In genomic region chr3:59456852-59457485, GRCh38 we compare ENCODE assay signal across 13 cellular contexts.
A peak's percentile ranks its signal among the peaks of the same experiment; 100 is the strongest.
DNase-seq lines count a peak whose midpoint lies in the region; ATAC-seq, FAIRE-seq and TF ChIP-seq lines count a peak whose summit lies in the region.
"Had no signal": no experiment of that assay in that cellular context is flagged by ENCODE, and none has a peak within 500 bp of the region (broad histone marks: within the 10 kb centered on the region; RNA-seq: fewer than 3 reads in every experiment).

No MANE protein-coding gene starts in this region.

- H3K79me2 ChIP-seq in GM12878 (ENCODE audit: control insufficient read depth, insufficient read depth, low read length), result no peaks in the 10 kb centered on the region

- TF ChIP-seq CTCF in GM12878 (IDR thresholded peaks at IDR 0.05 in 2 of 3, conservative IDR thresholded peaks at IDR 0.05 in 1 of 3; ENCODE audit: control insufficient read depth in 2 of 3, extremely low read depth in 1 of 3, insufficient read depth in 1 of 3, low read depth in 3 of 3, low read length in 3 of 3), result no peak

- FAIRE-seq in GM12878 (lab: Jason Lieb, UNC), result peak; percentile 92

- BruUV-seq in GM12878 (replicated peaks; lab: Mats Ljungman, UMichigan), result no TSS peak

- H3K4me2 ChIP-seq in GM12878 (ENCODE audit: control insufficient read depth, insufficient read depth), result peak overlapping the region; percentile 12

- peak; percentile 33; the same call in 1 of the 2 replicates for TF ChIP-seq RAD21 in GM12878 (IDR thresholded peaks at IDR 0.05; ENCODE audit: insufficient read depth, low read depth, low read length)

- CTCF ChIA-PET in GM12878 (lab: Yijun Ruan, JAX), result interaction anchor here (0.7 to 2.2 kb wide), 10 partner anchors 11 to 213 kb away, joined by 3 to 8 read pairs (median 6); no protein-coding TSS in a partner anchor

- H3K4me3 ChIP-seq in GM12878, result no peak overlapping the region
- H3K4me3 ChIP-seq: skin epidermis, testis had no signal

- in situ Hi-C loops in GM12878 (cut with MboI), result no loop called here

- H3K27ac ChIP-seq in GM12878 (ENCODE audit: control insufficient read depth, insufficient read depth), result peak overlapping the region; percentile 71
- H3K27ac ChIP-seq: skin epidermis, testis had no signal

- SMC1A ChIA-PET in GM12878 (lab: Charles Lee; ENCODE audit: uncharacterized antibody, unreplicated experiment), result interaction anchor here (0.8 to 3.0 kb wide), 29 partner anchors 9 to 222 kb away, joined by 3 to 31 read pairs (median 4); no protein-coding TSS in a partner anchor

- TF ChIP-seq POLR2A in GM12878 (IDR thresholded peaks at IDR 0.05; ENCODE audit: low read depth, low read length), result no peak

- H3K4me1 ChIP-seq in GM12878 (ENCODE audit: control insufficient read depth, insufficient read depth, low read length), result peaks cover 23% of the 10 kb centered on the region
- H3K4me1 ChIP-seq: testis had no signal

- TF ChIP-seq EP300 in GM12878 (IDR thresholded peaks at IDR 0.05; ENCODE audit: borderline replicate concordance in 1 of 2, control insufficient read depth in 1 of 2, low read depth in 2 of 2, low read length in 2 of 2), result peak; percentile 70 to 88; a peak in 3 of 4 replicates

- no peaks in the 10 kb centered on the region for H4K20me1 ChIP-seq in GM12878 (ENCODE audit: control insufficient read depth, insufficient read depth)

- RAD21 ChIA-PET in GM12878 (lab: Charles Lee; ENCODE audit: unreplicated experiment), result interaction anchor here (0.8 to 4.7 kb wide), 22 partner anchors 11 to 221 kb away, joined by 3 to 41 read pairs (median 6); no protein-coding TSS in a partner anchor

- intact Hi-C loops in GM12878 (cut with micrococcal nuclease; ENCODE audit: unreplicated experiment), result loop anchor here (1.0 kb wide), 1 partner anchor 23 kb away; no protein-coding TSS in a partner anchor

- WGBS in GM12878 (ENCODE audit: insufficient coverage, insufficient replicate concordance, low lambda C conversion rate, missing lambda C conversion rate), result 21% methylated on average over 7 of the region's 7 CpGs

- no peaks in the 10 kb centered on the region for H3K27me3 ChIP-seq in GM12878 (replicated peaks in 1 of 2; ENCODE audit: control insufficient read depth in 2 of 2, insufficient read depth in 2 of 2, low read length in 1 of 2)
- H3K27me3 ChIP-seq: testis had no signal

- H3K36me3 ChIP-seq in GM12878 (ENCODE audit: control insufficient read depth in 2 of 2, insufficient read depth in 2 of 2, low read length in 1 of 2), result no peaks in the 10 kb centered on the region

- peaks cover 5% of the 10 kb centered on the region; the same call in 2 of the 3 replicates for H3K9me3 ChIP-seq in GM12878 (replicated peaks; ENCODE audit: control insufficient read depth, insufficient read depth, low read length)
- H3K9me3 ChIP-seq: testis had no signal

- DNase-seq in NCI-H748 (lab: John Stamatoyannopoulos, UW; ENCODE audit: unreplicated experiment) (peak; percentile 12), NCI-H748 treated with DMSO at 0.1 percent for 48 hours (lab: John Stamatoyannopoulos, UW) (no peak), GM12878 (ENCODE audit: low read depth, low spot score) (peak; percentile 67), SHP77 (lab: John Stamatoyannopoulos, UW) (no peak), NCI-H2029 (lab: John Stamatoyannopoulos, UW) (no peak)
- DNase-seq: anterior cingulate cortex, IMR-90, NCI-H510A treated with DMSO at 0.1 percent for 48 hours, testis had no signal

- POLR2A ChIA-PET in GM12878 (lab: Charles Lee), result interaction anchor here (0.8 to 1.6 kb wide), 9 partner anchors 9 to 111 kb away, joined by 3 to 7 read pairs (median 4); no protein-coding TSS in a partner anchor

- H3K9ac ChIP-seq in GM12878 (ENCODE audit: control insufficient read depth, insufficient read depth, low read length), result peak overlapping the region; percentile 46

- peak overlapping the region; percentile 57 for H2AFZ ChIP-seq in GM12878 (ENCODE audit: control insufficient read depth, low read depth, low read length)

- ATAC-seq in GM21360 (IDR thresholded peaks at IDR 0.05; ENCODE audit: unreplicated experiment) (peak; percentile 97), HG03066 (IDR thresholded peaks at IDR 0.05; ENCODE audit: low read depth, unreplicated experiment) (peak; percentile 91), GM12878 (peak; percentile 93), SK-N-SH treated with all-trans-retinoic acid at 6 μM for 48 hours (no peak)

TF ChIP-seq in GM12878, 131 proteins besides CTCF, POLR2A, EP300 and RAD21 (continues in another document):
- TF ChIP-seq RCOR1 (conservative IDR thresholded peaks at IDR 0.05; ENCODE audit: low read depth, low read length) (no peak), JUND (IDR thresholded peaks at IDR 0.05; ENCODE audit: low read depth, low read length) (peak; percentile 74), ZZZ3 (IDR thresholded peaks at IDR 0.05; ENCODE audit: control insufficient read depth, insufficient read length, low read depth) (no peak), NKRF (conservative IDR thresholded peaks at IDR 0.05) (no peak), ATF2 (IDR thresholded peaks at IDR 0.05; ENCODE audit: low read length) (peak; percentile 91), BRCA1 (IDR thresholded peaks at IDR 0.05; ENCODE audit: low read depth, low read length) (no peak), YY1 (IDR thresholded peaks at IDR 0.05; ENCODE audit: low read depth, low read length) (0 out of 2 replicates have a peak, but pooled peaks have one; percentile 57), TCF7 (IDR thresholded peaks at IDR 0.05; ENCODE audit: borderline replicate concordance) (peak; percentile 56; the same call in 1 of the 2 replicates), EED (IDR thresholded peaks at IDR 0.05; ENCODE audit: low read depth) (peak; percentile 93)

TF ChIP-seq in SK-N-SH treated with all-trans-retinoic acid at 6 μM for 48 hours, 23 proteins besides CTCF, POLR2A, EP300 and RAD21:
- no peak for TF ChIP-seq BACH2 (CRISPR knock-in tag; IDR thresholded peaks at IDR 0.05; ENCODE audit: borderline replicate concordance)
- TF ChIP-seq TCF4 (CRISPR knock-in tag; IDR thresholded peaks at IDR 0.05; ENCODE audit: borderline replicate concordance), result no peak
- no peak for TF ChIP-seq ZNF565 (CRISPR knock-in tag; conservative IDR thresholded peaks at IDR 0.05; ENCODE audit: low read depth)
- no peak for TF ChIP-seq ARNTL (CRISPR knock-in tag; IDR thresholded peaks at IDR 0.05; ENCODE audit: borderline replicate concordance, low read depth)
- no peak for TF ChIP-seq CREB5 (CRISPR knock-in tag; IDR thresholded peaks at IDR 0.05; ENCODE audit: low read depth)
- TF ChIP-seq ZNF8 (CRISPR knock-in tag; IDR thresholded peaks at IDR 0.05), result no peak

Comparison
In these comparisons a context has a peak if more than half of its experiments do, and no peak if none do; other contexts are left out.
1. DNase-seq: peak in NCI-H748 (single experiment) and GM12878 (single experiment); none in NCI-H748 treated with DMSO at 0.1 percent for 48 hours (single experiment), SHP77 (0 of 2) and NCI-H2029 (single experiment).